In the genomic region with DNA sequence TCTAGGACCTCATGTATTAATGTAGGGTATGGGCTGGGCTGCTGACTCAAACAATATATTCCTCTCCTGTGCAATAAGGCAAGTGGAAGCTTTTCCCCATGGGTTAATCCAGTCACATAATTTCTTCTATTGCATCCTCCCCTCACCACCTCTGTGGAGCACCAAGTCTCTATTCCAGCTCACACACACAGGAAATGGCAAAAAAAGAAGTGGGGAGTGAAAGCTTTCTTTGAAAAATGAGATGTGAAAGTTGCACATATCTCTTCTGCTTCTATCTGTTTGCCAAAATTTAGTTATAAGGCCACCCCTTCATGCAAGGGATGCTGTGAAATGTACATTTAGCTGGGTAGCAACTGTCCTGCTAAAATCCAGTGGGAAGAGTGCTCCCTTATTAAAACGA, we compare ENCODE assay signal across 18 cellular contexts.
DNase-seq lines count a peak whose midpoint lies in the region; ATAC-seq, FAIRE-seq and TF ChIP-seq lines count a peak whose summit lies in the region.
"Had no signal": no experiment of that assay in that cellular context is flagged by ENCODE, and none has a peak within 500 bp of the region (broad histone marks: within the 10 kb centered on the region; RNA-seq: fewer than 3 reads in every experiment).

No MANE protein-coding gene starts in this region.

- H3K79me2 ChIP-seq in OCI-LY7 (ENCODE audit: insufficient read depth, low read depth, low read length), result no peaks in the 10 kb centered on the region

- CTCF ChIA-PET in OCI-LY7 (lab: Charles Lee; ENCODE audit: unreplicated experiment), result interaction anchor here (0.9 kb wide), 1 partner anchor 38 kb away, joined by 3 read pairs; no protein-coding TSS in a partner anchor

- peak overlapping the region; percentile 35 for H3K4me2 ChIP-seq in OCI-LY7 (ENCODE audit: low read length)

- POLR2A ChIA-PET in OCI-LY7 (lab: Charles Lee), result interaction anchor here (0.6 to 1.6 kb wide), 6 partner anchors 9 to 101 kb away, joined by 3 to 4 read pairs (median 3); no protein-coding TSS in a partner anchor

- H2AFZ ChIP-seq in OCI-LY7 (ENCODE audit: low read length), result peak overlapping the region; percentile 14; the same call in 1 of the 2 replicates

- ATAC-seq in GM21367 (IDR thresholded peaks at IDR 0.05; ENCODE audit: unreplicated experiment) (peak; percentile 44), HG03025 (IDR thresholded peaks at IDR 0.05; ENCODE audit: low FRiP score, unreplicated experiment) (peak; percentile 49), heart right ventricle (no peak), HG02610 (IDR thresholded peaks at IDR 0.05; ENCODE audit: unreplicated experiment) (no peak)
- ATAC-seq: Panc1 had no signal

- H3K4me1 ChIP-seq in OCI-LY7 (ENCODE audit: insufficient read depth, low read length, poor library complexity, severe bottlenecking) (peaks cover 10% of the 10 kb centered on the region), heart right ventricle (peaks cover 0 to 16% (median 0%) of the 10 kb centered on the region in 9 donors)
- H3K4me1 ChIP-seq: colonic mucosa had no signal

- H3K27me3 ChIP-seq in heart right ventricle, result no peaks in the 10 kb centered on the region
- H3K27me3 ChIP-seq: colonic mucosa had no signal

- no peak for TF ChIP-seq CTCF in OCI-LY7 (conservative IDR thresholded peaks at IDR 0.05; ENCODE audit: low read length)
- TF ChIP-seq CTCF in heart right ventricle (IDR thresholded peaks at IDR 0.05), result no peak

- peak; percentile 83 for FAIRE-seq in GM18507 (lab: Jason Lieb, UNC)
- FAIRE-seq: HTR-8/SVneo had no signal

- no peak overlapping the region for H3K27ac ChIP-seq in OCI-LY7 (ENCODE audit: low read depth, low read length, poor library complexity, severe bottlenecking)
- H3K27ac ChIP-seq in substantia nigra (ENCODE audit: low read depth, low read length, poor library complexity, severe bottlenecking), result no peak overlapping the region
- no peak overlapping the region for H3K27ac ChIP-seq in heart right ventricle
- H3K27ac ChIP-seq: colonic mucosa had no signal

- no peaks in the 10 kb centered on the region for H4K20me1 ChIP-seq in OCI-LY7 (ENCODE audit: insufficient read depth, low read length)

- H3K4me3 ChIP-seq in OCI-LY7 (ENCODE audit: low read depth, low read length, poor library complexity, severe bottlenecking) (no peak overlapping the region), heart right ventricle (no peak overlapping the region)
- H3K4me3 ChIP-seq: colonic mucosa had no signal

- H3K9me2 ChIP-seq in OCI-LY7 (ENCODE audit: insufficient read depth, low read length), result no peaks in the 10 kb centered on the region

- H3K36me3 ChIP-seq in OCI-LY7 (ENCODE audit: insufficient read depth, low read length) (no peaks in the 10 kb centered on the region), heart right ventricle (no peaks in the 10 kb centered on the region)
- H3K36me3 ChIP-seq: colonic mucosa had no signal

- no TSS peak for BruUV-seq in OCI-LY7 (replicated peaks; lab: Mats Ljungman, UMichigan)

- H3K9me3 ChIP-seq in OCI-LY7 (ENCODE audit: low read length) (no peaks in the 10 kb centered on the region), heart right ventricle (no peaks in the 10 kb centered on the region)
- H3K9me3 ChIP-seq: colonic mucosa had no signal

- no peak for DNase-seq in GM18507 (ENCODE audit: extremely low spot score, insufficient read length, low read depth)
- peak; percentile 24 for DNase-seq in OCI-LY7 (ENCODE audit: low spot score)
- no peak for DNase-seq in substantia nigra (lab: John Stamatoyannopoulos, UW)
- DNase-seq in heart right ventricle, result no peak
- no peak for DNase-seq in GM19240 (ENCODE audit: insufficient read length, low spot score)
- DNase-seq: CD8-positive, alpha-beta memory T cell; colonic mucosa; DMS79; endodermal cell; Kasumi-1; NCI-H1436; NCI-H748 treated with DMSO at 0.1 percent for 48 hours; stimulated activated CD4-positive, alpha-beta T cell treated with anti-CD3 and anti-CD28 coated beads, Interleukin-1b, Interleukin-23, amount 100 ng/mL, for 48 hours had no signal

- intact Hi-C loops in OCI-LY7 (cut with micrococcal nuclease; ENCODE audit: unreplicated experiment) (loop anchor here (5.0 kb wide), 1 partner anchor 122 kb away; a partner anchor contains a TSS), heart right ventricle (cut with DNase I) (no loop called here)

- WGBS in heart right ventricle, 2 donors, result 85 to 97% methylated on average over 1 of the region's 1 CpG

Comparison
In these comparisons a context has a peak if more than half of its experiments do, and no peak if none do; other contexts are left out.
1. ATAC-seq: peak in GM21367 (single experiment) and HG03025 (single experiment); none in heart right ventricle (0 of 8) and HG02610 (single experiment).